Comparison of ENCODE assay signal across 11 cellular contexts in genomic region chr16:19875900-19876299, GRCh38. TPM values are rescaled to one million over a fixed set of nuclear protein-coding genes. Genes with fewer than 3 reads are reported as not detected.
"Had no signal": no experiment of that assay in that cellular context is flagged by ENCODE, and none has a peak within 500 bp of the region (broad histone marks: within the 10 kb centered on the region; RNA-seq: fewer than 3 reads in every experiment).

No MANE protein-coding gene starts in this region.

- H3K27me3 Mint-ChIP-seq: activated CD4-positive, alpha-beta T cell treated with anti-CD3 and anti-CD28 coated beads for 36 hours had no signal

- H3K4me1 Mint-ChIP-seq: activated CD4-positive, alpha-beta T cell treated with anti-CD3 and anti-CD28 coated beads for 36 hours had no signal

- H3K27ac ChIP-seq: esophagus muscularis mucosa, tibial artery had no signal

- H3K4me3 ChIP-seq: esophagus muscularis mucosa, tibial artery, uterus had no signal

- H3K36me3 Mint-ChIP-seq: activated CD4-positive, alpha-beta memory T cell treated with anti-CD3 and anti-CD28 coated beads for 36 hours had no signal

- H3K9me3 Mint-ChIP-seq: activated CD4-positive, alpha-beta memory T cell treated with anti-CD3 and anti-CD28 coated beads for 36 hours; activated naive CD4-positive, alpha-beta T cell treated with anti-CD3 and anti-CD28 coated beads, Interleukin-2, amount 50 U/mL, for 72 hours; activated T-cell treated with anti-CD3 and anti-CD28 coated beads, Interleukin-2, amount 50 U/mL, for 24 hours; nephron; stimulated activated naive CD8-positive, alpha-beta T cell treated with anti-CD3 and anti-CD28 coated beads, Interleukin-15, amount 100 ng/mL, for 72 hours had no signal

- H3K36me3 ChIP-seq: uterus had no signal

- H3K4me3 Mint-ChIP-seq: activated CD4-positive, alpha-beta memory T cell treated with anti-CD3 and anti-CD28 coated beads for 36 hours; activated CD4-positive, alpha-beta T cell treated with anti-CD3 and anti-CD28 coated beads for 36 hours; activated T-cell treated with anti-CD3 and anti-CD28 coated beads, Interleukin-2, amount 50 U/mL, for 24 hours; nephron; stimulated activated naive CD8-positive, alpha-beta T cell treated with anti-CD3 and anti-CD28 coated beads, Interleukin-15, amount 100 ng/mL, for 72 hours had no signal

- DNase-seq: activated CD4-positive, alpha-beta memory T cell treated with anti-CD3 and anti-CD28 coated beads for 36 hours; activated CD4-positive, alpha-beta T cell treated with anti-CD3 and anti-CD28 coated beads for 36 hours; activated effector memory CD4-positive, alpha-beta T cell treated with anti-CD3 and anti-CD28 coated beads, Interleukin-2, amount 50 U/mL, for 16 hours; activated T-cell treated with anti-CD3 and anti-CD28 coated beads, Interleukin-2, amount 50 U/mL, for 24 hours; stimulated activated CD4-positive, alpha-beta T cell treated with anti-CD3 and anti-CD28 coated beads, Interleukin-1b, Interleukin-23, amount 100 ng/mL, for 48 hours; stimulated activated naive CD8-positive, alpha-beta T cell treated with anti-CD3 and anti-CD28 coated beads, Interleukin-15, amount 100 ng/mL, for 72 hours; tibial artery; uterus had no signal

- H3K27ac Mint-ChIP-seq: activated CD4-positive, alpha-beta memory T cell treated with anti-CD3 and anti-CD28 coated beads for 36 hours; activated CD4-positive, alpha-beta T cell treated with anti-CD3 and anti-CD28 coated beads for 36 hours; activated naive CD4-positive, alpha-beta T cell treated with anti-CD3 and anti-CD28 coated beads, Interleukin-2, amount 50 U/mL, for 72 hours; activated T-cell treated with anti-CD3 and anti-CD28 coated beads, Interleukin-2, amount 50 U/mL, for 24 hours; nephron; stimulated activated naive CD8-positive, alpha-beta T cell treated with anti-CD3 and anti-CD28 coated beads, Interleukin-15, amount 100 ng/mL, for 72 hours had no signal

- H3K9me3 ChIP-seq: esophagus muscularis mucosa, tibial artery, uterus had no signal

- H3K4me1 ChIP-seq: uterus had no signal

- H3K27me3 ChIP-seq: esophagus muscularis mucosa, tibial artery, uterus had no signal

RNA-seq across cellular contexts. Expression of gene GPRC5B, which starts 8.7 kb away (rescaled TPM):
- total RNA-seq: activated CD4-positive, alpha-beta memory T cell treated with anti-CD3 and anti-CD28 coated beads for 36 hours had no signal
